Comparison of ENCODE assay signal across 1 cellular context in the genomic region with DNA sequence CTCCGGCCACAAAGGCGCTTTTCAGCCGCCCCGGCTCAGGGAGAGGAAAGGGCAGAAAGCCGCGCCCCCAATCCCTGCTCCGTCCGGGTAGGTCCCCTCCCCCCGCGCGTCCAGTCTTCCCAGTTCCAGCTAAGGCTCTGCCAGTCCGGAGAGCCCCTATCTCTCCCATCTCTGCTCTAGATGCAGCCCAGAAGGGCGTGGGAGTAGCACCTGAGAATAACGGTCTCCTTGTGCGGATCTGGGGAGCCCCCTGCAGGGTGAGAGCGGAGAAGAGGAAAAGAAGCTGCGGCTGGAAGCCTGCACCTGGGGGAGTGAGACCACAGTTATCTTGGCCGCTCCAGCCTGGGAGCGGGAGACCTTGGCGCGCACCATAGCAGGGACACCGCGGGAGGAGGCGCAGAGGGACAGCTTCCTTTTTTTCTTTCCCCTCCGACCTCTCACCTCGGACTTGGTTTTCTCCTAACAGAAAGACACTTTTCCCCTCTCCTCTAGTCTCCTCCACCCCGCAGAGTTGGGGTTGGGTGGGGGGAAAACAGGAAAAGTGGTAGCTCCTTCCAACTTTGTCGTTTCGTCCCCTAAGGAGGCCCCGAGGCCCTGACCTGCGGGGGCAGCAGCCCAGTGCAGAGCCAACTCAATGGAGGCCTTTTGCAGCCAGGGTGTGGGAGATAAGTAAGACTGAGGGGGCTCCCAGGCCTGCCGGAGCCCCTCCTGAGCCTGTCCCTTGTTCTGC.
TF ChIP-seq lines count a peak whose summit lies in the region.

No MANE protein-coding gene starts in this region.

TF ChIP-seq in A549, 52 proteins besides CTCF, POLR2A, EP300 and RAD21:
- TF ChIP-seq, protein P1, sequence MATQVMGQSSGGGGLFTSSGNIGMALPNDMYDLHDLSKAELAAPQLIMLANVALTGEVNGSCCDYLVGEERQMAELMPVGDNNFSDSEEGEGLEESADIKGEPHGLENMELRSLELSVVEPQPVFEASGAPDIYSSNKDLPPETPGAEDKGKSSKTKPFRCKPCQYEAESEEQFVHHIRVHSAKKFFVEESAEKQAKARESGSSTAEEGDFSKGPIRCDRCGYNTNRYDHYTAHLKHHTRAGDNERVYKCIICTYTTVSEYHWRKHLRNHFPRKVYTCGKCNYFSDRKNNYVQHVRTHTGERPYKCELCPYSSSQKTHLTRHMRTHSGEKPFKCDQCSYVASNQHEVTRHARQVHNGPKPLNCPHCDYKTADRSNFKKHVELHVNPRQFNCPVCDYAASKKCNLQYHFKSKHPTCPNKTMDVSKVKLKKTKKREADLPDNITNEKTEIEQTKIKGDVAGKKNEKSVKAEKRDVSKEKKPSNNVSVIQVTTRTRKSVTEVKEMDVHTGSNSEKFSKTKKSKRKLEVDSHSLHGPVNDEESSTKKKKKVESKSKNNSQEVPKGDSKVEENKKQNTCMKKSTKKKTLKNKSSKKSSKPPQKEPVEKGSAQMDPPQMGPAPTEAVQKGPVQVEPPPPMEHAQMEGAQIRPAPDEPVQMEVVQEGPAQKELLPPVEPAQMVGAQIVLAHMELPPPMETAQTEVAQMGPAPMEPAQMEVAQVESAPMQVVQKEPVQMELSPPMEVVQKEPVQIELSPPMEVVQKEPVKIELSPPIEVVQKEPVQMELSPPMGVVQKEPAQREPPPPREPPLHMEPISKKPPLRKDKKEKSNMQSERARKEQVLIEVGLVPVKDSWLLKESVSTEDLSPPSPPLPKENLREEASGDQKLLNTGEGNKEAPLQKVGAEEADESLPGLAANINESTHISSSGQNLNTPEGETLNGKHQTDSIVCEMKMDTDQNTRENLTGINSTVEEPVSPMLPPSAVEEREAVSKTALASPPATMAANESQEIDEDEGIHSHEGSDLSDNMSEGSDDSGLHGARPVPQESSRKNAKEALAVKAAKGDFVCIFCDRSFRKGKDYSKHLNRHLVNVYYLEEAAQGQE (IDR thresholded peaks at IDR 0.05) = no peak
- peak; percentile 34; the same call in 1 of the 3 replicates for TF ChIP-seq SMC3 (IDR thresholded peaks at IDR 0.05)
- TF ChIP-seq GATA3 (IDR thresholded peaks at IDR 0.05; ENCODE audit: borderline replicate concordance) = peak; percentile 39; the same call in 1 of the 2 replicates
- no peak for TF ChIP-seq FOXS1 (CRISPR knock-in tag; IDR thresholded peaks at IDR 0.05)
- TF ChIP-seq CHD2 (IDR thresholded peaks at IDR 0.05; ENCODE audit: low read length, partially characterized antibody) = no peak
- no peak for TF ChIP-seq RCOR1 (IDR thresholded peaks at IDR 0.05; ENCODE audit: low read depth, low read length)
- no peak for TF ChIP-seq FOSL2 (IDR thresholded peaks at IDR 0.05)
- no peak for TF ChIP-seq FOSL2 (CRISPR knock-in tag; IDR thresholded peaks at IDR 0.05)
